In genomic region chr4:125368684-125369083, GRCh38 we compare ENCODE assay signal across 12 cellular contexts. TPM values are rescaled to one million over a fixed set of nuclear protein-coding genes. Genes with fewer than 3 reads are reported as not detected.
DNase-seq lines count a peak whose midpoint lies in the region; ATAC-seq and TF ChIP-seq lines count a peak whose summit lies in the region.
"Had no signal": no experiment of that assay in that cellular context is flagged by ENCODE, and none has a peak within 500 bp of the region (broad histone marks: within the 10 kb centered on the region; RNA-seq: fewer than 3 reads in every experiment).

No MANE protein-coding gene starts in this region.

- H3K27ac ChIP-seq in colonic mucosa = no peak overlapping the region
- H3K27ac ChIP-seq: BLaER1, PC-9 had no signal

- DNase-seq in A172 (ENCODE audit: low spot score) = peak; percentile 19
- DNase-seq in MG63 = no peak
- DNase-seq in myocyte (ENCODE audit: low read depth) = peak; percentile 65
- no peak for DNase-seq in colonic mucosa
- no peak for DNase-seq in NCI-H2107 (lab: John Stamatoyannopoulos, UW)
- DNase-seq: activated CD4-positive, alpha-beta memory T cell treated with anti-CD3 and anti-CD28 coated beads for 36 hours; KG1; PC-9 had no signal

- H3K36me3 ChIP-seq in MG63 (peaks cover 3% of the 10 kb centered on the region; the same call in 1 of the 2 replicates), endocrine pancreas (ENCODE audit: control insufficient read depth, insufficient read depth, low read length) (no peaks in the 10 kb centered on the region), colonic mucosa (no peaks in the 10 kb centered on the region)
- H3K36me3 ChIP-seq: BLaER1 had no signal

- intact Hi-C loops in colonic mucosa (cut with DNase I) = no loop called here

- H3K27me3 ChIP-seq in MG63 (no peaks in the 10 kb centered on the region), endocrine pancreas (ENCODE audit: control insufficient read depth, insufficient read depth, low read length) (no peaks in the 10 kb centered on the region), colonic mucosa (no peaks in the 10 kb centered on the region)
- H3K27me3 ChIP-seq: BLaER1 had no signal

- H3K4me3 ChIP-seq in MG63 (peak overlapping the region; percentile 32), endocrine pancreas (ENCODE audit: control insufficient read depth, insufficient read depth, low read length) (peak overlapping the region; percentile 47), colonic mucosa (no peak overlapping the region)
- H3K4me3 ChIP-seq: BLaER1, PC-9 had no signal

- no peaks in the 10 kb centered on the region for H3K4me1 ChIP-seq in endocrine pancreas (ENCODE audit: control insufficient read depth, insufficient read depth, low read length)
- H3K4me1 ChIP-seq in colonic mucosa = no peaks in the 10 kb centered on the region
- H3K4me1 ChIP-seq: BLaER1 had no signal

- TF ChIP-seq CTCF in colonic mucosa (IDR thresholded peaks at IDR 0.05) = no peak

- H3K9ac ChIP-seq in endocrine pancreas (ENCODE audit: control insufficient read depth, insufficient read depth, low read length) (no peak overlapping the region), colonic mucosa (ENCODE audit: low read depth in 2 of 2, low read length in 2 of 2) (no peak overlapping the region)
- H3K9ac ChIP-seq: BLaER1 had no signal

- ATAC-seq in GM21737 (IDR thresholded peaks at IDR 0.05; ENCODE audit: unreplicated experiment) = no peak
- no peak for ATAC-seq in HG03097 (IDR thresholded peaks at IDR 0.05; ENCODE audit: low FRiP score, unreplicated experiment)

- H3K9me3 ChIP-seq in MG63 (no peaks in the 10 kb centered on the region), endocrine pancreas (ENCODE audit: control insufficient read depth, low read length) (no peaks in the 10 kb centered on the region), colonic mucosa (no peaks in the 10 kb centered on the region)
- H3K9me3 ChIP-seq: BLaER1 had no signal

RNA-seq across cellular contexts. Expression of gene FAT4, which starts 53.9 kb away (rescaled TPM):
- total RNA-seq in A172 (2014; rRNA removed; shearing (Covaris generic)) = 2.7 and 3.2 TPM in 2 replicates
- 4.1 and 5.6 TPM in 2 replicates for total RNA-seq in MG63 (2014; rRNA removed; shearing (Covaris generic); ENCODE audit: low replicate concordance)
- total RNA-seq in myocyte = 9.7 and 14.3 TPM in 2 replicates
- polyA plus RNA-seq in myocyte (2012) = 3.1 TPM
- 1 to 10 TPM; 1.5 to 4.3 TPM for total RNA-seq in colonic mucosa
- total RNA-seq: activated CD4-positive, alpha-beta memory T cell treated with anti-CD3 and anti-CD28 coated beads for 36 hours had no signal

Comparison
In these comparisons a context has a peak if more than half of its experiments do, and no peak if none do; other contexts are left out.
1. DNase-seq: peak in A172 (single experiment) and myocyte (single experiment); none in MG63 (single experiment), colonic mucosa (single experiment) and NCI-H2107 (single experiment).